Comparison of ENCODE assay signal across 8 cellular contexts in the genomic region with DNA sequence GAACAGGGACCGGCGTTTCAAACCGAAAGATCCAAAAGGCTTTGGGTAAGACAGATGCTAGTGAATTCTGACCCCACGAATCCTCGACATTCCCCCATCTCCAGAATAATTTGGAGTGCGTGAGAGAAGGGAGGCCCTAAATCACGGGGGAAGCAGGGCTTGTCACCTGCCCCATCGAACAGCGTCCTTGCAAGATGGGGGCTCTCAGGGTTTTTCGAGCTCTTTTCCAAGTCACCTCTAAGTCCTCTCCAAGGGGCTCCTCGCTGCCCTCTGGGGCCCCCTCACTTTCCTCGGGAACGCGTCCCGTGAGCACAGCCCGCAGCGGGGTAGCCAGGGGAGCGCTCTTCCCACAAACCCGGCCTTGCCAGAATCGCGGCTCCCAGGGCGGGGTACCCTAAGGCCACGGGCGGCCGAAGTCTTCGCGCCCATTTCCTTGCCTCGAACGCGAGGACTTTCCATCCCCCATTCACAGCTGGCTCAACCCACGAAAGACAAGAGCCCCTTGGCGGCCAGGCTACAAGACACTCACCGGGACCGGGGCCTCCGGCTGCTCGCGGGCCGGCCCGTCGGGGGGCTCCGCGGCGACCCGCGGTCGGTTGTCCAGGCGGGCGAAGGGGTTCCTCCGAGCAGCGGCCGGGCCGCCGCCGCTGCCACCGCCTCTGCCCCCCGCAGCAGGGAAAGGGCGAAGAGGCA. TPM values are rescaled to one million over a fixed set of nuclear protein-coding genes. Genes with fewer than 3 reads are reported as not detected.
DNase-seq lines count a peak whose midpoint lies in the region; ATAC-seq and TF ChIP-seq lines count a peak whose summit lies in the region.

No MANE protein-coding gene starts in this region.

- peak overlapping the region; percentile 14; the same call in 1 of the 2 replicates for H3K14ac ChIP-seq in H9 (ENCODE audit: insufficient read depth, low read length)

- H3K4ac ChIP-seq in H9 (ENCODE audit: low read depth, low read length) = no peak overlapping the region

- H3K4me1 Mint-ChIP-seq in stimulated activated naive CD8-positive, alpha-beta T cell treated with anti-CD3 and anti-CD28 coated beads, Interleukin-15, Interleukin-2, amounts not matched to agents 100 ng/mL and 50 ng/mL, for 24 hours (ENCODE audit: low read depth) = peaks cover 26% of the 10 kb centered on the region
- H3K4me1 Mint-ChIP-seq in H9 = peaks cover 14 to 15% of the 10 kb centered on the region in 2 experiments
- H3K4me1 Mint-ChIP-seq in activated T-cell treated with anti-CD3 and anti-CD28 coated beads, Interleukin-2, amount 50 U/mL, for 4 hours (ENCODE audit: low read depth) = peaks cover 11% of the 10 kb centered on the region

- H3K4me1 ChIP-seq in H9 (ENCODE audit: insufficient read depth, low read length) = no peaks in the 10 kb centered on the region

- H3T11ph ChIP-seq in H9 (ENCODE audit: low read length) = no peak overlapping the region

- no peaks in the 10 kb centered on the region for H3K9me3 ChIP-seq in H9 (ENCODE audit: control insufficient read depth, low read depth, low read length)

- H4K91ac ChIP-seq in H9 (ENCODE audit: insufficient read length, low read depth, low read length) = no peak overlapping the region

- no peak for ATAC-seq in stimulated activated naive CD8-positive, alpha-beta T cell treated with anti-CD3 and anti-CD28 coated beads, Interleukin-15, Interleukin-2, amounts not matched to agents 100 U/mL and 50 U/mL, for 24 hours
- ATAC-seq in activated T-cell treated with anti-CD3 and anti-CD28 coated beads, Interleukin-2, amount 50 U/mL, for 4 hours = peak; percentile 25 to 26

- H3K4me2 ChIP-seq in H9 (ENCODE audit: insufficient read depth, insufficient read length, low read length) = peak overlapping the region; percentile 77

- H3K9ac ChIP-seq in H9 (ENCODE audit: extremely low read depth, insufficient read length, low read length) = peak overlapping the region; percentile 12

- H3K27ac Mint-ChIP-seq in stimulated activated naive CD8-positive, alpha-beta T cell treated with anti-CD3 and anti-CD28 coated beads, Interleukin-15, Interleukin-2, amounts not matched to agents 100 ng/mL and 50 ng/mL, for 24 hours = peak overlapping the region; percentile 80
- H3K27ac Mint-ChIP-seq in H9 = peak overlapping the region in 2 of 3 experiments; percentile 65 to 90; a peak in 1 of 7 replicates

- no peak overlapping the region for H3K27ac ChIP-seq in H9 (ENCODE audit: insufficient read length, low read depth, low read length)

- no peak for DNase-seq in stimulated activated naive CD8-positive, alpha-beta T cell treated with anti-CD3 and anti-CD28 coated beads, Interleukin-15, Interleukin-2, amounts not matched to agents 100 U/mL and 50 U/mL, for 24 hours
- peak; percentile 44 for DNase-seq in H9
- peak; percentile 19 for DNase-seq in LoVo (ENCODE audit: low spot score)
- peak; percentile 6 for DNase-seq in activated T-cell treated with anti-CD3 and anti-CD28 coated beads, Interleukin-2, amount 50 U/mL, for 4 hours
- peak; percentile 17 for DNase-seq in globus pallidus (ENCODE audit: low spot score)
- DNase-seq in nucleus accumbens (lab: John Stamatoyannopoulos, UW) = peak in 32 of 56 donors; percentile 5 to 55 (median 38)
- no peak for DNase-seq in OCI-M2 (lab: John Stamatoyannopoulos, UW; ENCODE audit: unreplicated experiment)

- H3K27me3 ChIP-seq in H9 (ENCODE audit: insufficient read depth, low read length) = no peaks in the 10 kb centered on the region

- H2BK15ac ChIP-seq in H9 (ENCODE audit: low read depth, low read length) = no peak overlapping the region

- H2BK120ac ChIP-seq in H9 (ENCODE audit: low read depth, low read length, poor library complexity, severe bottlenecking) = no peak overlapping the region

- no peaks in the 10 kb centered on the region for H4K20me1 ChIP-seq in H9 (ENCODE audit: control insufficient read depth, insufficient read depth, insufficient read length)

- no peak overlapping the region for H2BK5ac ChIP-seq in H9 (ENCODE audit: insufficient read length, low read length)

- peaks cover 23% of the 10 kb centered on the region for H3K36me3 Mint-ChIP-seq in stimulated activated naive CD8-positive, alpha-beta T cell treated with anti-CD3 and anti-CD28 coated beads, Interleukin-15, Interleukin-2, amounts not matched to agents 100 ng/mL and 50 ng/mL, for 24 hours (ENCODE audit: low read depth)
- H3K36me3 Mint-ChIP-seq in H9 (ENCODE audit: insufficient read depth in 1 of 3, low read depth in 3 of 3) = peaks cover 9 to 26% (median 25%) of the 10 kb centered on the region in 3 experiments; a peak in 6 of 7 replicates
- no peaks in the 10 kb centered on the region for H3K36me3 Mint-ChIP-seq in activated T-cell treated with anti-CD3 and anti-CD28 coated beads, Interleukin-2, amount 50 U/mL, for 4 hours (ENCODE audit: insufficient read depth)

- H3K4me3 Mint-ChIP-seq in stimulated activated naive CD8-positive, alpha-beta T cell treated with anti-CD3 and anti-CD28 coated beads, Interleukin-15, Interleukin-2, amounts not matched to agents 100 ng/mL and 50 ng/mL, for 24 hours = peak overlapping the region; percentile 91
- H3K4me3 Mint-ChIP-seq in H9 = peak overlapping the region; percentile 84 to 90
- peak overlapping the region; percentile 91 for H3K4me3 Mint-ChIP-seq in activated T-cell treated with anti-CD3 and anti-CD28 coated beads, Interleukin-2, amount 50 U/mL, for 4 hours

- H3K79me2 ChIP-seq in H9 (ENCODE audit: insufficient read depth, low read length) = 0 out of 2 replicates have a peak, but pooled peaks cover 4% of the 10 kb centered on the region

- no peak overlapping the region for H2BK12ac ChIP-seq in H9 (ENCODE audit: insufficient read length, low read depth, low read length)

- no peak overlapping the region for H2BK20ac ChIP-seq in H9 (ENCODE audit: low read depth, low read length, poor library complexity, severe bottlenecking)

- peak overlapping the region; percentile 32 for H2AFZ ChIP-seq in H9 (ENCODE audit: low read length)

- H3K23me2 ChIP-seq in H9 (ENCODE audit: insufficient read length, low read depth, low read length, poor library complexity, severe bottlenecking) = peaks cover 10% of the 10 kb centered on the region

- H3K79me1 ChIP-seq in H9 (ENCODE audit: insufficient read depth, low read depth, low read length, poor library complexity, severe bottlenecking) = no peaks in the 10 kb centered on the region

- no peak overlapping the region for H4K5ac ChIP-seq in H9 (ENCODE audit: insufficient read length, low read depth, low read length)

- no peaks in the 10 kb centered on the region for H3K27me3 Mint-ChIP-seq in stimulated activated naive CD8-positive, alpha-beta T cell treated with anti-CD3 and anti-CD28 coated beads, Interleukin-15, Interleukin-2, amounts not matched to agents 100 ng/mL and 50 ng/mL, for 24 hours
- no peaks in the 10 kb centered on the region for H3K27me3 Mint-ChIP-seq in H9 (ENCODE audit: low read depth)
- H3K27me3 Mint-ChIP-seq in activated T-cell treated with anti-CD3 and anti-CD28 coated beads, Interleukin-2, amount 50 U/mL, for 4 hours (ENCODE audit: low read depth) = no peaks in the 10 kb centered on the region

- no peak overlapping the region for H3K23ac ChIP-seq in H9 (ENCODE audit: insufficient read length, low read depth, low read length)

- TF ChIP-seq CTCF in H9 (conservative IDR thresholded peaks at IDR 0.05) = no peak

- no peak overlapping the region for H4K8ac ChIP-seq in H9 (replicated peaks; ENCODE audit: insufficient read length, low read depth, low read length)

- no peaks in the 10 kb centered on the region for H3K9me3 Mint-ChIP-seq in stimulated activated naive CD8-positive, alpha-beta T cell treated with anti-CD3 and anti-CD28 coated beads, Interleukin-15, Interleukin-2, amounts not matched to agents 100 ng/mL and 50 ng/mL, for 24 hours
- no peaks in the 10 kb centered on the region for H3K9me3 Mint-ChIP-seq in H9
- H3K9me3 Mint-ChIP-seq in activated T-cell treated with anti-CD3 and anti-CD28 coated beads, Interleukin-2, amount 50 U/mL, for 4 hours = no peaks in the 10 kb centered on the region

- H3K18ac ChIP-seq in H9 (ENCODE audit: insufficient read length, low read depth, low read length) = no peak overlapping the region

- no peak overlapping the region for H3K56ac ChIP-seq in H9 (ENCODE audit: insufficient read length, low read depth, low read length)

- WGBS in H9 (ENCODE audit: extremely low coverage, insufficient read length, low lambda C conversion rate) = no CpG with 5 or more reads among the region's 57 CpGs

- no peak overlapping the region for H2AK5ac ChIP-seq in H9 (ENCODE audit: insufficient read length, low read length)

RNA-seq across cellular contexts. Expression of gene DONSON, which starts 0.5 kb away (rescaled TPM):
- total RNA-seq in H9 (2021) = 35.3 and 37.9 TPM in 2 replicates
- 10 to 100 TPM; 20.9 to 22.5 (median 22.0) TPM for total RNA-seq in activated T-cell treated with anti-CD3 and anti-CD28 coated beads, Interleukin-2, amount 50 U/mL, for 4 hours

RNA-seq across cellular contexts. Expression of gene SON, which starts 45.1 kb away (rescaled TPM):
- total RNA-seq in H9 (2021) = 319 and 329 TPM in 2 replicates
- total RNA-seq in activated T-cell treated with anti-CD3 and anti-CD28 coated beads, Interleukin-2, amount 50 U/mL, for 4 hours = 100 to 1,000 TPM; 322 to 350 (median 332) TPM

RNA-seq across cellular contexts. Expression of gene GART, which starts 46.0 kb away (rescaled TPM):
- 161 and 162 TPM in 2 replicates for total RNA-seq in H9 (2021)
- total RNA-seq in activated T-cell treated with anti-CD3 and anti-CD28 coated beads, Interleukin-2, amount 50 U/mL, for 4 hours = 100 to 1,000 TPM; 244 to 274 (median 244) TPM

RNA-seq across cellular contexts. Expression of gene CRYZL1, which starts 53.6 kb away (rescaled TPM):
- 13.5 and 15.4 TPM in 2 replicates for total RNA-seq in H9 (2021)
- total RNA-seq in activated T-cell treated with anti-CD3 and anti-CD28 coated beads, Interleukin-2, amount 50 U/mL, for 4 hours = 10 to 100 TPM; 20.8 to 23.0 (median 22.8) TPM

RNA-seq across cellular contexts. Expression of gene ITSN1, which starts 54.4 kb away (rescaled TPM):
- 90.7 and 94.2 TPM in 2 replicates for total RNA-seq in H9 (2021)
- total RNA-seq in activated T-cell treated with anti-CD3 and anti-CD28 coated beads, Interleukin-2, amount 50 U/mL, for 4 hours = 1 to 10 TPM; 2.1 to 2.5 (median 2.4) TPM

Comparison
In these comparisons a context has a peak if more than half of its experiments do, and no peak if none do; other contexts are left out.
1. DNase-seq: peak in H9 (single experiment), LoVo (single experiment), activated T-cell treated with anti-CD3 and anti-CD28 coated beads, Interleukin-2, amount 50 U/mL, for 4 hours (single experiment), globus pallidus (single experiment) and nucleus accumbens (32 of 56); none in stimulated activated naive CD8-positive, alpha-beta T cell treated with anti-CD3 and anti-CD28 coated beads, Interleukin-15, Interleukin-2, amounts not matched to agents 100 U/mL and 50 U/mL, for 24 hours (single experiment) and OCI-M2 (single experiment).
2. Peak in every context shown above with its lines, with median percentiles within 50 percentile points of each other: H3K4me3 Mint-ChIP-seq.